ENCODE assay signal across 1 cellular context in the genomic region with DNA sequence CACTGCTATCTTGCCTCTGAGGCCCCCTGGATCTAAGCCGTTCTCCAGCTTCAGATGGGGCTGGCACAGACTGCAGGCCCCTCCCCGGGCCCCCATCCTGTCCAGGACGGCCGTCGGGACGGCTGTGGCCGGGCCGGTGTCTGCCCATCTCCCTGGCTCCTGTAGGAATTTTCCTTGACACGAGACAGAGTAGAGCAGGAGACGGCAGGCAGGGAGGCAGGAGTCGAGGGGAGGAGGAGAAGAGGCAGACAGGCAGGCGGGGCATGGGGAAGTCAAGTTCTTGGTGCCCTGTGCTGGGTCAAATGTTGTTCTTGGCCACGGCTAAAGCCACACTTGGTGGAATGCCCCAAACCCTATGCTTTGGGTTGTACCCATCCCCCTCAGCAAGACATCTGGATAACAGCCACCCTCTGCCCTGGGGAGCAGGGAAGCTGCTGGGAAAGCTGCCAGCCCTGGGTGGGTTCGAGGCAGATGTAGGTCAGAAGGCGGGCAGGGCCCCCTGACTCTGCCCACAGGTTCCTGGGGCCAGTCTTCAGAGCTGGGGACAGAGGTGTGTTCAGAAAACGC.
TF ChIP-seq lines count a peak whose summit lies in the region.

No MANE protein-coding gene starts in this region.

TF ChIP-seq in SK-N-SH, 30 proteins besides CTCF, POLR2A, EP300 and RAD21 (continued from another document):
- TF ChIP-seq EZH2phosphoT487 (IDR thresholded peaks at IDR 0.05; ENCODE audit: borderline replicate concordance, low read depth) = no peak
- no peak for TF ChIP-seq MXI1 (IDR thresholded peaks at IDR 0.05; ENCODE audit: low read depth, low read length)
- peak; percentile 47 for TF ChIP-seq GATA2 (CRISPR knock-in tag; IDR thresholded peaks at IDR 0.05)
- no peak for TF ChIP-seq JUND (IDR thresholded peaks at IDR 0.05)
- TF ChIP-seq RXRA (IDR thresholded peaks at IDR 0.05; ENCODE audit: borderline replicate concordance, low read depth) = peak; percentile 43; the same call in 1 of the 2 replicates
